ENCODE assay signal across 16 cellular contexts in genomic region chr5:59348189-59348588, GRCh38.
A peak's percentile ranks its signal among the peaks of the same experiment; 100 is the strongest.
DNase-seq lines count a peak whose midpoint lies in the region; ATAC-seq and TF ChIP-seq lines count a peak whose summit lies in the region.
"Had no signal": no experiment of that assay in that cellular context is flagged by ENCODE, and none has a peak within 500 bp of the region (broad histone marks: within the 10 kb centered on the region; RNA-seq: fewer than 3 reads in every experiment).

No MANE protein-coding gene starts in this region.

- POLR2A ChIA-PET in SK-N-SH (lab: Yijun Ruan, JAX) (no interaction called here), OCI-LY7 (lab: Charles Lee) (interaction anchor here (0.6 kb wide), 1 partner anchor 704 kb away, joined by 3 read pairs; no protein-coding TSS in a partner anchor)

- H3K36me3 ChIP-seq in SK-N-SH (replicated peaks in 1 of 2; ENCODE audit: control insufficient read depth in 1 of 2, insufficient read depth in 2 of 2, low read length in 1 of 2) (no peaks in the 10 kb centered on the region), OCI-LY7 (ENCODE audit: insufficient read depth, low read length) (no peaks in the 10 kb centered on the region), GM23248 (ENCODE audit: low read depth) (no peaks in the 10 kb centered on the region)
- H3K36me3 ChIP-seq: gastrocnemius medialis, thyroid gland had no signal

- H3K9me3 ChIP-seq in SK-N-SH, result no peaks in the 10 kb centered on the region
- H3K9me3 ChIP-seq in OCI-LY7 (ENCODE audit: low read length), result no peaks in the 10 kb centered on the region
- H3K9me3 ChIP-seq in GM23248 (ENCODE audit: low read depth), result no peaks in the 10 kb centered on the region
- H3K9me3 ChIP-seq: gastrocnemius medialis, thyroid gland had no signal

- H3K9ac ChIP-seq in SK-N-SH (no peak overlapping the region), GM23248 (no peak overlapping the region)

- no peak overlapping the region for H3K4me3 Mint-ChIP-seq in stimulated activated naive B cell treated with anti-CD40 and anti-IgM and Interleukin-4, amounts not matched to agents 10 μg/mL and 1 μg/mL and 100 μg/mL, for 72 hours

- no peaks in the 10 kb centered on the region for H3K9me3 Mint-ChIP-seq in stimulated activated naive B cell treated with anti-CD40 and anti-IgM and Interleukin-4, amounts not matched to agents 10 μg/mL and 1 μg/mL and 100 μg/mL, for 72 hours

- in situ Hi-C loops in GM23248 (cut with MboI), result no loop called here

- H3K4me2 ChIP-seq in SK-N-SH (no peak overlapping the region), OCI-LY7 (ENCODE audit: low read length) (no peak overlapping the region), GM23248 (ENCODE audit: unreplicated experiment) (no peak overlapping the region)

- no peaks in the 10 kb centered on the region for H3K4me1 Mint-ChIP-seq in stimulated activated naive B cell treated with anti-CD40 and anti-IgM and Interleukin-4, amounts not matched to agents 10 μg/mL and 1 μg/mL and 100 μg/mL, for 72 hours

- no peak for TF ChIP-seq POLR2A in erythroblast (IDR thresholded peaks at IDR 0.05; ENCODE audit: low read length)

- H3K9me2 ChIP-seq in SK-N-SH, result no peaks in the 10 kb centered on the region
- no peaks in the 10 kb centered on the region for H3K9me2 ChIP-seq in OCI-LY7 (ENCODE audit: insufficient read depth, low read length)
- H3K9me2 ChIP-seq in GM23248 (ENCODE audit: insufficient read depth), result no peaks in the 10 kb centered on the region

- H3K27me3 ChIP-seq in SK-N-SH (ENCODE audit: insufficient read depth) (no peaks in the 10 kb centered on the region), GM23248 (replicated peaks; ENCODE audit: insufficient read depth) (peaks cover 11% of the 10 kb centered on the region; the same call in 1 of the 2 replicates)
- H3K27me3 ChIP-seq: gastrocnemius medialis, thyroid gland had no signal

- TF ChIP-seq RAD21 in SK-N-SH (IDR thresholded peaks at IDR 0.05; ENCODE audit: low read length), result peak; percentile 33; the same call in 1 of the 2 replicates

- H4K20me1 ChIP-seq in SK-N-SH (ENCODE audit: insufficient read depth) (no peaks in the 10 kb centered on the region), OCI-LY7 (ENCODE audit: insufficient read depth, low read length) (no peaks in the 10 kb centered on the region), GM23248 (ENCODE audit: insufficient read depth) (no peaks in the 10 kb centered on the region)

- DNase-seq in SK-N-SH, result no peak
- no peak for DNase-seq in OCI-LY7 (ENCODE audit: low spot score)
- DNase-seq in erythroblast (lab: John Stamatoyannopoulos, UW), result peak; percentile 2 to 11
- no peak for DNase-seq in GM23248
- DNase-seq in stimulated activated naive B cell treated with anti-CD40 and anti-IgM and Interleukin-4, amounts not matched to agents 10 μg/mL and 1 μg/mL and 100 μg/mL, for 72 hours, result no peak
- no peak for DNase-seq in kidney tubule cell (ENCODE audit: low spot score)
- no peak for DNase-seq in NCI-H187 (lab: John Stamatoyannopoulos, UW)
- DNase-seq: activated CD4-positive, alpha-beta T cell treated with anti-CD3 and anti-CD28 coated beads, Interleukin-2, amount 50 U/mL, for 48 hours; aorta; gastrocnemius medialis; islet precursor cell; KG1; NCI-H510A; thyroid gland had no signal

- H3K79me2 ChIP-seq in SK-N-SH (ENCODE audit: insufficient read depth) (no peaks in the 10 kb centered on the region), OCI-LY7 (ENCODE audit: insufficient read depth, low read depth, low read length) (no peaks in the 10 kb centered on the region), GM23248 (ENCODE audit: insufficient read depth) (no peaks in the 10 kb centered on the region)

- H3K4me1 ChIP-seq in SK-N-SH (ENCODE audit: control insufficient read depth in 1 of 2, insufficient read depth in 2 of 2, low read depth in 1 of 2, low read length in 1 of 2), result no peaks in the 10 kb centered on the region; a peak in 1 of 4 replicates
- H3K4me1 ChIP-seq in OCI-LY7 (ENCODE audit: insufficient read depth, low read length, poor library complexity, severe bottlenecking), result no peaks in the 10 kb centered on the region
- H3K4me1 ChIP-seq in GM23248 (ENCODE audit: insufficient read depth), result no peaks in the 10 kb centered on the region
- H3K4me1 ChIP-seq: thyroid gland had no signal

- H3F3A ChIP-seq in SK-N-SH (replicated peaks; ENCODE audit: insufficient read depth) (no peaks in the 10 kb centered on the region), GM23248 (ENCODE audit: insufficient read depth) (no peaks in the 10 kb centered on the region)

- ATAC-seq in SK-N-SH treated with all-trans-retinoic acid at 6 μM for 48 hours, result no peak
- no peak for ATAC-seq in stimulated activated naive B cell treated with anti-CD40 and anti-IgM and Interleukin-4, amounts not matched to agents 10 μg/mL and 1 μg/mL and 100 μg/mL, for 72 hours (replicated peaks)
- ATAC-seq: gastrocnemius medialis, GM12878 had no signal

- CTCF ChIA-PET in SK-N-SH (lab: Yijun Ruan, JAX), result interaction anchor here (0.6 to 1.4 kb wide), 6 partner anchors 11 to 398 kb away, joined by 3 to 6 read pairs (median 5); no protein-coding TSS in a partner anchor
- CTCF ChIA-PET in OCI-LY7 (lab: Charles Lee; ENCODE audit: unreplicated experiment), result no interaction called here

- H3K27me3 Mint-ChIP-seq in stimulated activated naive B cell treated with anti-CD40 and anti-IgM and Interleukin-4, amounts not matched to agents 10 μg/mL and 1 μg/mL and 100 μg/mL, for 72 hours, result no peaks in the 10 kb centered on the region

- TF ChIP-seq CTCF in SK-N-SH (IDR thresholded peaks at IDR 0.05), result peak; percentile 14; the same call in 1 of the 2 replicates
- peak; percentile 35; the same call in 1 of the 2 replicates for TF ChIP-seq CTCF in OCI-LY7 (conservative IDR thresholded peaks at IDR 0.05; ENCODE audit: low read length)

- H2AFZ ChIP-seq in SK-N-SH (ENCODE audit: low read depth) (no peak overlapping the region), OCI-LY7 (ENCODE audit: low read length) (no peak overlapping the region), GM23248 (no peak overlapping the region)

- no peak overlapping the region for H3K4me3 ChIP-seq in SK-N-SH (ENCODE audit: low read depth in 2 of 2, low read length in 1 of 2)
- H3K4me3 ChIP-seq in OCI-LY7 (ENCODE audit: low read depth, low read length, poor library complexity, severe bottlenecking), result no peak overlapping the region
- H3K4me3 ChIP-seq in GM23248, result no peak overlapping the region
- H3K4me3 ChIP-seq: gastrocnemius medialis, GM12878, thyroid gland had no signal

- H3K27ac Mint-ChIP-seq in stimulated activated naive B cell treated with anti-CD40 and anti-IgM and Interleukin-4, amounts not matched to agents 10 μg/mL and 1 μg/mL and 100 μg/mL, for 72 hours, result no peak overlapping the region

- no peak overlapping the region for H3K27ac ChIP-seq in SK-N-SH (ENCODE audit: low read depth in 2 of 2, low read length in 1 of 2)
- H3K27ac ChIP-seq in OCI-LY7 (ENCODE audit: low read depth, low read length, poor library complexity, severe bottlenecking), result no peak overlapping the region
- no peak overlapping the region for H3K27ac ChIP-seq in GM23248
- H3K27ac ChIP-seq: thyroid gland had no signal

- no peaks in the 10 kb centered on the region for H3K36me3 Mint-ChIP-seq in stimulated activated naive B cell treated with anti-CD40 and anti-IgM and Interleukin-4, amounts not matched to agents 10 μg/mL and 1 μg/mL and 100 μg/mL, for 72 hours

- intact Hi-C loops in OCI-LY7 (cut with micrococcal nuclease; ENCODE audit: unreplicated experiment), result no loop called here

- TF ChIP-seq EP300 in SK-N-SH (IDR thresholded peaks at IDR 0.05; ENCODE audit: borderline replicate concordance in 1 of 2, low read depth in 1 of 2, low read length in 1 of 2), result no peak

- BruUV-seq in OCI-LY7 (replicated peaks; lab: Mats Ljungman, UMichigan), result no TSS peak

TF ChIP-seq in SK-N-SH, 30 proteins besides CTCF, POLR2A, EP300 and RAD21:
- TF ChIP-seq YY1 (IDR thresholded peaks at IDR 0.05; ENCODE audit: low read depth) (no peak), PBX3 (IDR thresholded peaks at IDR 0.05) (no peak), POLR2AphosphoS5 (IDR thresholded peaks at IDR 0.05; ENCODE audit: low read depth, low read length) (no peak)

TF ChIP-seq in SK-N-SH treated with all-trans-retinoic acid at 6 μM for 48 hours, 23 proteins besides CTCF, POLR2A, EP300 and RAD21:
- TF ChIP-seq CSDC2 (CRISPR knock-in tag; IDR thresholded peaks at IDR 0.05), result no peak
- TF ChIP-seq SNAI2 (CRISPR knock-in tag; IDR thresholded peaks at IDR 0.05), result no peak

Comparison
In these comparisons a context has a peak if more than half of its experiments do, and no peak if none do; other contexts are left out.
1. DNase-seq: peak in erythroblast (2 of 2); none in SK-N-SH (single experiment), OCI-LY7 (single experiment), GM23248 (single experiment), stimulated activated naive B cell treated with anti-CD40 and anti-IgM and Interleukin-4, amounts not matched to agents 10 μg/mL and 1 μg/mL and 100 μg/mL, for 72 hours (single experiment), kidney tubule cell (single experiment) and NCI-H187 (0 of 2).